In genomic region chr2:241947401-241947800, GRCh38 we compare ENCODE assay signal across 18 cellular contexts.
"Had no signal": no experiment of that assay in that cellular context is flagged by ENCODE, and none has a peak within 500 bp of the region (broad histone marks: within the 10 kb centered on the region; RNA-seq: fewer than 3 reads in every experiment).

No MANE protein-coding gene starts in this region.

- H3K4me3 Mint-ChIP-seq: stimulated activated effector memory CD8-positive, alpha-beta T cell treated with anti-CD3 and anti-CD28 coated beads, Interleukin-12 subunit alpha, Interleukin-12 subunit beta, amount 100 ng/mL, for 72 hours had no signal

- H3K27ac Mint-ChIP-seq: stimulated activated effector memory CD8-positive, alpha-beta T cell treated with anti-CD3 and anti-CD28 coated beads, Interleukin-12 subunit alpha, Interleukin-12 subunit beta, amount 100 ng/mL, for 72 hours had no signal

- H3K9me3 Mint-ChIP-seq: naive thymus-derived CD8-positive, alpha-beta T cell; stimulated activated effector memory CD8-positive, alpha-beta T cell treated with anti-CD3 and anti-CD28 coated beads, Interleukin-12 subunit alpha, Interleukin-12 subunit beta, amount 100 ng/mL, for 72 hours had no signal

- H3K4me3 ChIP-seq: dorsolateral prefrontal cortex, mucosa of descending colon, smooth muscle cell, tibial artery, upper lobe of left lung, uterus had no signal

- H3K9me3 ChIP-seq: mucosa of descending colon, neutrophil, tibial artery, upper lobe of left lung, uterus had no signal

- H3K27ac ChIP-seq: dorsolateral prefrontal cortex, neutrophil, tibial artery, upper lobe of left lung, uterus had no signal

- H3K4me1 ChIP-seq: uterus had no signal

- DNase-seq: cortex of kidney; effector CD8-positive, alpha-beta T cell; foreskin melanocyte; head of caudate nucleus; hippocampal formation; mammary epithelial cell; mucosa of descending colon; naive thymus-derived CD8-positive, alpha-beta T cell; stimulated activated CD4-positive, alpha-beta T cell treated with anti-CD3 and anti-CD28 coated beads, Interleukin-4, amount 100 ng/mL, for 1 hour; stimulated activated CD8-positive, alpha-beta memory T cell treated with anti-CD3 and anti-CD28 coated beads, Interleukin-4, amount 100 ng/mL, for 48 hours; stimulated activated naive CD8-positive, alpha-beta T cell treated with anti-CD3 and anti-CD28 coated beads, Interleukin-15, Interleukin-2, amounts not matched to agents 100 U/mL and 50 U/mL, for 24 hours; uterus had no signal

- ATAC-seq: mucosa of descending colon; naive thymus-derived CD8-positive, alpha-beta T cell; stimulated activated effector memory CD8-positive, alpha-beta T cell treated with anti-CD3 and anti-CD28 coated beads, Interleukin-12 subunit alpha, Interleukin-12 subunit beta, amount 100 ng/mL, for 72 hours; stimulated activated naive CD8-positive, alpha-beta T cell treated with anti-CD3 and anti-CD28 coated beads, Interleukin-15, Interleukin-2, amounts not matched to agents 100 U/mL and 50 U/mL, for 24 hours had no signal

- H3K27me3 ChIP-seq: neutrophil, upper lobe of left lung, uterus had no signal

- H3K36me3 ChIP-seq: neutrophil, tibial artery, upper lobe of left lung, uterus had no signal

- H3K27me3 Mint-ChIP-seq: naive thymus-derived CD8-positive, alpha-beta T cell had no signal

- H3K36me3 Mint-ChIP-seq: stimulated activated effector memory CD8-positive, alpha-beta T cell treated with anti-CD3 and anti-CD28 coated beads, Interleukin-12 subunit alpha, Interleukin-12 subunit beta, amount 100 ng/mL, for 72 hours had no signal
